Comparison of ENCODE assay signal across 8 cellular contexts in the genomic region with DNA sequence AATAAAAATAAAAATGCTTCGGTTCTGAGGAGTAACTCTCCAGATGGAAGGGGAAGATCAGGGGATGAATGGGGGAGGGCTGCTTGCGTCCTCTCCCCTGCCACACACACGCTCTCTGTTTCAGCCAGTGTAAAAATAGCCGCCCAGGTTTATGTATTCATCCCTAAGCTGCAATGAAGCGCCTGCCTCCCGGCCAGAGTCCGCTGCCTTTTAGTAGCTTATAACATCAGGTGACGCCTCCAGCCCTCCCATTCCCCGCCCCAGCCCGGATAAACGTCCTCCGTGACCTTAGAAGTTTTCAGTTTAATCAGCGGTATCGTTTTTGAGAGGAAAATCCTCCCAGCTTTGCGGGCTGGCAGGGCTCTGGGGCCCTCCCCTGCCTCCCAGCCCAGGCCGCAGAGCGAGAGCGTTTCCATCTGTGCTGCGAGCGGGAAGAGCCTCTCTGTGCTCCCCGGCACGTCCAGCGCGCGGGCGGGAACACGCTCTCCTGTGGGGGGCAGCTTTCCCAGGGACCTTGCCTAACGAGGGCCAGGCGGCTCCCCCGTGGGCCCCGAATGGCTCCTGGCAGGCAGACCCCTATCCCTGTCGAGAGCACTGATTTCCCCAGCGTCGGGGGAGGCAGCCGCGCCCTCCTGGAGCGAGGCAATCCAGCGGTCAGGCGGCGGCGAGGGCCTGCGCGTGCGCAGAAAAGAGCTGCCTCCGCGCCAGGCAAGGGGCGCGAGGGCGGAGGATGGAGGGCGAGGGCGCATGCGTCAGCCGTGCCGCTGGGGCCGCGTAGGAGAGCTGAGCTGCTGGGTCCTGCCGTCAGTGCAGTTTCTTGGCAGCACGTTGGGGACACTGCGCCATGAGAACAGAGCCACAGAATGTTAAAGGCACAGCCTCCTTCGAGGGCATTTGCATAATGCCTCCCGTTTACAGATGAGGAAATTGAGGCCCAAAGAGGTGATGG.
DNase-seq lines count a peak whose midpoint lies in the region; ATAC-seq and TF ChIP-seq lines count a peak whose summit lies in the region.

No MANE protein-coding gene starts in this region.

- peak overlapping the region; percentile 41 for H2AFZ ChIP-seq in ACC112 (ENCODE audit: low read length, unreplicated experiment)

- TF ChIP-seq POLR2A in GM19099 (IDR thresholded peaks at IDR 0.05; ENCODE audit: extremely low read depth, insufficient read length, low read depth): peak; percentile 77

- H3K4me1 ChIP-seq in ACC112 (ENCODE audit: control insufficient read depth, insufficient read depth, low read length, unreplicated experiment) (peaks cover 53% of the 10 kb centered on the region), lung (ENCODE audit: control insufficient read depth in 2 of 2, insufficient read depth in 2 of 2, low read length in 2 of 2) (peaks cover 6 to 13% of the 10 kb centered on the region in 2 donors)

- peak overlapping the region; percentile 77 for H3K4me3 ChIP-seq in ACC112 (ENCODE audit: low read depth, low read length)
- peak overlapping the region; percentile 58 for H3K4me3 ChIP-seq in lung

- 0% methylated on average over 61 of the region's 61 CpGs for WGBS in lung, 2 donors

- H3K79me2 ChIP-seq in ACC112 (ENCODE audit: control insufficient read depth, insufficient read depth, low read length, unreplicated experiment): no peaks in the 10 kb centered on the region

- H3K9me3 ChIP-seq in lung (ENCODE audit: control insufficient read depth in 2 of 2, insufficient read depth in 1 of 2, low read length in 1 of 2): peaks cover 0 to 2% of the 10 kb centered on the region in 2 donors

- TF ChIP-seq CTCF in lung (IDR thresholded peaks at IDR 0.05; ENCODE audit: control extremely low read depth, extremely low read depth): no peak

- ATAC-seq in HG03439 (IDR thresholded peaks at IDR 0.05; ENCODE audit: unreplicated experiment) (peak; percentile 76), lung (ENCODE audit: insufficient read depth, low FRiP score) (peak; percentile 91)

- H3K36me3 ChIP-seq in ACC112 (ENCODE audit: insufficient read depth, low read length) (no peaks in the 10 kb centered on the region), lung (ENCODE audit: control insufficient read depth in 2 of 2, insufficient read depth in 2 of 2, low read length in 2 of 2) (no peaks in the 10 kb centered on the region)

- H3K27me3 ChIP-seq in ACC112 (ENCODE audit: insufficient read depth, low read length) (no peaks in the 10 kb centered on the region), lung (ENCODE audit: control insufficient read depth, insufficient read depth) (no peaks in the 10 kb centered on the region)

- peak overlapping the region; percentile 97 for H3K27ac ChIP-seq in ACC112 (ENCODE audit: low read depth, low read length)
- peak overlapping the region; percentile 99 to 100 for H3K27ac ChIP-seq in lung (ENCODE audit: low read depth in 1 of 2, low read length in 1 of 2)

- peak; percentile 86 to 89 for DNase-seq in activated CD4-positive, alpha-beta T cell treated with anti-CD3 and anti-CD28 coated beads for 24 hours (ENCODE audit: low read depth in 2 of 2)
- peak; percentile 82 to 93 for DNase-seq in dermis microvascular lymphatic vessel endothelial cell (ENCODE audit: low read depth in 2 of 2)
- peak; percentile 95 for DNase-seq in lung (ENCODE audit: low spot score)
- peak; percentile 90 for DNase-seq in stimulated activated CD8-positive, alpha-beta memory T cell treated with anti-CD3 and anti-CD28 coated beads, Interleukin-12 subunit alpha, Interleukin-12 subunit beta, amount 100 ng/mL, for 1 hour (ENCODE audit: low read depth)
- no peak for DNase-seq in OCI-M1 (lab: John Stamatoyannopoulos, UW)
